9 cellular contexts compared by ENCODE assay signal in genomic region chr14:73059326-73059725, GRCh38. TPM values are rescaled to one million over a fixed set of nuclear protein-coding genes. Genes with fewer than 3 reads are reported as not detected.
DNase-seq lines count a peak whose midpoint lies in the region; ATAC-seq and TF ChIP-seq lines count a peak whose summit lies in the region.
"Had no signal": no experiment of that assay in that cellular context is flagged by ENCODE, and none has a peak within 500 bp of the region (broad histone marks: within the 10 kb centered on the region; RNA-seq: fewer than 3 reads in every experiment).

No MANE protein-coding gene starts in this region.

- no peaks in the 10 kb centered on the region for H3K9me3 ChIP-seq in CD4-positive, CD25-positive, alpha-beta regulatory T cell (ENCODE audit: control insufficient read depth in 2 of 2, low read length in 2 of 2)
- no peaks in the 10 kb centered on the region for H3K9me3 ChIP-seq in Karpas-422 (ENCODE audit: low read length)
- no peaks in the 10 kb centered on the region for H3K9me3 ChIP-seq in colonic mucosa
- H3K9me3 ChIP-seq in muscle layer of duodenum (ENCODE audit: control insufficient read depth in 1 of 2, low read length in 2 of 2): no peaks in the 10 kb centered on the region
- no peaks in the 10 kb centered on the region for H3K9me3 ChIP-seq in T-helper 17 cell (ENCODE audit: control insufficient read depth, low read length, poor library complexity, severe bottlenecking)

- H3K27me3 Mint-ChIP-seq in CD4-positive, CD25-positive, alpha-beta regulatory T cell: peaks cover 5% of the 10 kb centered on the region
- no peaks in the 10 kb centered on the region for H3K27me3 Mint-ChIP-seq in T-helper 17 cell

- H3K4me1 ChIP-seq in CD4-positive, CD25-positive, alpha-beta regulatory T cell (ENCODE audit: control insufficient read depth, insufficient read depth, low read length, poor library complexity, severe bottlenecking): peaks cover 46% of the 10 kb centered on the region
- H3K4me1 ChIP-seq in Karpas-422 (ENCODE audit: low read length): peaks cover 33% of the 10 kb centered on the region
- H3K4me1 ChIP-seq in colonic mucosa: no peaks in the 10 kb centered on the region
- peaks cover 3 to 33% of the 10 kb centered on the region in 2 donors for H3K4me1 ChIP-seq in muscle layer of duodenum (ENCODE audit: control insufficient read depth in 1 of 2, insufficient read depth in 2 of 2, low read length in 2 of 2)

- no peak for DNase-seq in CD4-positive, CD25-positive, alpha-beta regulatory T cell
- peak; percentile 67 for DNase-seq in Karpas-422
- DNase-seq in colonic mucosa: no peak
- no peak for DNase-seq in T-helper 17 cell
- DNase-seq in stimulated activated CD4-positive, alpha-beta T cell treated with anti-CD3 and anti-CD28 coated beads, Interleukin-4, amount 100 ng/mL, for 4 hours: no peak
- no peak for DNase-seq in midbrain (lab: John Stamatoyannopoulos, UW)

- peak overlapping the region; percentile 86 for H3K4me3 ChIP-seq in CD4-positive, CD25-positive, alpha-beta regulatory T cell (ENCODE audit: low read depth, low read length)
- peak overlapping the region; percentile 78 for H3K4me3 ChIP-seq in Karpas-422 (ENCODE audit: low read length)
- H3K4me3 ChIP-seq in colonic mucosa: peak overlapping the region; percentile 90
- H3K4me3 ChIP-seq in muscle layer of duodenum (ENCODE audit: low read depth in 1 of 2, low read length in 2 of 2): peak overlapping the region; percentile 93 to 97

- H2AFZ ChIP-seq in Karpas-422 (ENCODE audit: low read length): no peak overlapping the region

- H3K79me2 ChIP-seq in Karpas-422 (ENCODE audit: low read length): peaks cover 60% of the 10 kb centered on the region

- H3K4me1 Mint-ChIP-seq in CD4-positive, CD25-positive, alpha-beta regulatory T cell: peaks cover 9 to 55% (median 37%) of the 10 kb centered on the region in 4 donors
- H3K4me1 Mint-ChIP-seq in T-helper 17 cell: peaks cover 27% of the 10 kb centered on the region

- H4K20me1 ChIP-seq in Karpas-422 (ENCODE audit: insufficient read depth, low read depth, low read length): peaks cover 47% of the 10 kb centered on the region

- peaks cover 0 to 3% (median 0%) of the 10 kb centered on the region in 7 donors for H3K9me3 Mint-ChIP-seq in CD4-positive, CD25-positive, alpha-beta regulatory T cell
- H3K9me3 Mint-ChIP-seq: neural crest cell had no signal

- H3K27me3 ChIP-seq in CD4-positive, CD25-positive, alpha-beta regulatory T cell (ENCODE audit: control insufficient read depth, insufficient read depth, low read length): no peaks in the 10 kb centered on the region
- H3K27me3 ChIP-seq in Karpas-422 (ENCODE audit: low read length): no peaks in the 10 kb centered on the region
- H3K27me3 ChIP-seq in colonic mucosa: no peaks in the 10 kb centered on the region
- no peaks in the 10 kb centered on the region for H3K27me3 ChIP-seq in muscle layer of duodenum (ENCODE audit: low read depth, low read length)

- H3K27ac Mint-ChIP-seq in CD4-positive, CD25-positive, alpha-beta regulatory T cell: no peak overlapping the region
- no peak overlapping the region for H3K27ac Mint-ChIP-seq in T-helper 17 cell

- H3K9ac ChIP-seq in Karpas-422 (ENCODE audit: low read length) (peak overlapping the region; percentile 84), colonic mucosa (ENCODE audit: low read depth in 2 of 2, low read length in 2 of 2) (peak overlapping the region; percentile 97 to 98)

- intact Hi-C loops in colonic mucosa (cut with DNase I): no loop called here

- ATAC-seq in CD4-positive, CD25-positive, alpha-beta regulatory T cell (ENCODE audit: low read depth in 2 of 2): no peak
- ATAC-seq in T-helper 17 cell: no peak
- no peak for ATAC-seq in GM19328 (IDR thresholded peaks at IDR 0.05; ENCODE audit: unreplicated experiment)

- peak overlapping the region; percentile 90 for H3K27ac ChIP-seq in CD4-positive, CD25-positive, alpha-beta regulatory T cell (ENCODE audit: insufficient read depth, low read length, poor library complexity, severe bottlenecking)
- H3K27ac ChIP-seq in Karpas-422 (ENCODE audit: low read length): peak overlapping the region; percentile 71
- peak overlapping the region; percentile 91 for H3K27ac ChIP-seq in colonic mucosa
- peak overlapping the region; percentile 95 for H3K27ac ChIP-seq in muscle layer of duodenum (ENCODE audit: low read length)

- H3K36me3 ChIP-seq in CD4-positive, CD25-positive, alpha-beta regulatory T cell (ENCODE audit: control insufficient read depth, insufficient read depth, low read length): peaks cover 18% of the 10 kb centered on the region
- H3K36me3 ChIP-seq in Karpas-422 (ENCODE audit: insufficient read depth, low read length) (peaks cover 41% of the 10 kb centered on the region), colonic mucosa (no peaks in the 10 kb centered on the region), muscle layer of duodenum (ENCODE audit: control insufficient read depth in 1 of 2, insufficient read depth in 2 of 2, low read length in 2 of 2) (peaks cover 5 to 6% of the 10 kb centered on the region in 2 donors)

- no peaks in the 10 kb centered on the region for H3K9me2 ChIP-seq in Karpas-422 (replicated peaks; ENCODE audit: insufficient read depth, low read length)

- H3K4me3 Mint-ChIP-seq in CD4-positive, CD25-positive, alpha-beta regulatory T cell: no peak overlapping the region
- no peak overlapping the region for H3K4me3 Mint-ChIP-seq in T-helper 17 cell

- H3K4me2 ChIP-seq in Karpas-422 (ENCODE audit: low read depth, low read length, poor library complexity, severe bottlenecking): peak overlapping the region; percentile 86

- no peak for TF ChIP-seq CTCF in colonic mucosa (IDR thresholded peaks at IDR 0.05)

- H3K36me3 Mint-ChIP-seq in CD4-positive, CD25-positive, alpha-beta regulatory T cell: peaks cover 25% of the 10 kb centered on the region
- H3K36me3 Mint-ChIP-seq in T-helper 17 cell (ENCODE audit: low read depth): peaks cover 3% of the 10 kb centered on the region

RNA-seq across cellular contexts. Expression of gene RBM25, which starts 1.0 kb away (rescaled TPM):
- 157 TPM for total RNA-seq in CD4-positive, CD25-positive, alpha-beta regulatory T cell
- 10 to 100 TPM; 33.0 to 41.8 (median 37.6) TPM for polyA plus RNA-seq in CD4-positive, CD25-positive, alpha-beta regulatory T cell
- 89.0 and 129 TPM in 2 replicates for total RNA-seq in Karpas-422 (2014; rRNA removed; shearing (Covaris generic); ENCODE audit: low replicate concordance)
- total RNA-seq in colonic mucosa (10 to 100 TPM; 57.0 to 62.8 TPM), T-helper 17 cell (100 to 1,000 TPM; 156 to 168 TPM)

RNA-seq across cellular contexts. Expression of gene ZFYVE1, which starts 32.4 kb away (rescaled TPM):
- total RNA-seq in CD4-positive, CD25-positive, alpha-beta regulatory T cell: 22.8 TPM
- polyA plus RNA-seq in CD4-positive, CD25-positive, alpha-beta regulatory T cell: 1 to 10 TPM; 4.1 to 6.1 (median 5.7) TPM
- total RNA-seq in Karpas-422 (2014; rRNA removed; shearing (Covaris generic); ENCODE audit: low replicate concordance): 9.1 and 10.8 TPM in 2 replicates
- total RNA-seq in colonic mucosa (10 to 100 TPM; 11.7 to 17.5 TPM), T-helper 17 cell (10 to 100 TPM; 11.0 to 17.9 TPM)
